Comparison of ENCODE assay signal across 8 cellular contexts in the genomic region with DNA sequence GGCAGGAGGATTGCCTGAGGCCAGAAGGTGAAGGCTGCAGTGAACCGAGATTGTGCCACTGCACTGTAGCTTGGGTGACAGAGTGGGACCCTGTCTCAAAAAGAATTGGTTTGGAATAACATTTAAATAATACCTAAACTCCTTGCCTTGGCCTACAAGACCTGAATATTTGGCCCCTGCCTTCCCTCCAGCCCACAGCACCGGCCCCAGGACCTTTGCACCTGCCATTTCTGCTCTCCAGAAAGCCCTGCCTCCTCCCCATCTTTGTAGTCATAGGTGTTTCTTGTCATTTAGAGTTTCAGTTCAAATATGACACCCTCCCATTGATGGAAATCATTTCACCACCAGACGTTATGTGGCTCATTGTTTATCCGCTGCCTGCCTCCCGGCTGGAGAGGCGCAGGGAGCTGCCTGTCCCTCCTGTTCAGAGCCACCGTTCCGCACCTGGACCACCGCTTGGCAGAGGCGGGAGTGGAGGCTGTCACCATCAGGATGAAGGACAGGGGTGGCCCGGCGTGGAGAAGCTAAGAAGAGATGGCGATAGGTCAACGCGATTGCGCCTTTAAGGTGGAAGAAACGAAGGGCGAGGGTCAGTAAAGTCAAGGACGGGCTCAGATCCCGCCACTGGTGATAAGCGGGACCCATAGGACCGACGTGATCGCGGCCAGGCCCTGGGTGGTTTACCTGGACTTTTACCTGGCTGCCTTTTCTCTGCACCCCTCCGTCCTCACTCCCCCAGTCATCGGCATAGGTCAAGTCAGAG. TPM values are rescaled to one million over a fixed set of nuclear protein-coding genes. Genes with fewer than 3 reads are reported as not detected.
DNase-seq lines count a peak whose midpoint lies in the region; ATAC-seq and TF ChIP-seq lines count a peak whose summit lies in the region.

No MANE protein-coding gene starts in this region.

- no peak for ATAC-seq in GM19324 (IDR thresholded peaks at IDR 0.05; ENCODE audit: low FRiP score, unreplicated experiment)

- TF ChIP-seq CTCF in SU-DHL-6 (IDR thresholded peaks at IDR 0.05; ENCODE audit: insufficient read depth, low read length, poor library complexity, severe bottlenecking): no peak
- no peak for TF ChIP-seq CTCF in fibroblast of lung (conservative IDR thresholded peaks at IDR 0.05 in 1 of 2, IDR thresholded peaks at IDR 0.05 in 1 of 2; ENCODE audit: low read depth in 1 of 2, low read length in 2 of 2)
- TF ChIP-seq CTCF in retinal pigment epithelial cell (conservative IDR thresholded peaks at IDR 0.05; ENCODE audit: low read depth, low read length): no peak

- no peaks in the 10 kb centered on the region for H3K9me2 ChIP-seq in GM23248 (ENCODE audit: insufficient read depth)
- H3K9me2 ChIP-seq in SU-DHL-6 (replicated peaks; ENCODE audit: insufficient read depth, low read length): no peaks in the 10 kb centered on the region

- H4K20me1 ChIP-seq in GM23248 (ENCODE audit: insufficient read depth) (no peaks in the 10 kb centered on the region), SU-DHL-6 (ENCODE audit: low read depth, low read length) (no peaks in the 10 kb centered on the region), fibroblast of lung (ENCODE audit: control insufficient read depth, extremely low read depth, insufficient read depth, low read length) (no peaks in the 10 kb centered on the region)

- H3K4me1 ChIP-seq in GM23248 (ENCODE audit: insufficient read depth) (peaks cover 6% of the 10 kb centered on the region; the same call in 1 of the 2 replicates), fibroblast of lung (ENCODE audit: control insufficient read depth, extremely low read depth, insufficient read depth, low read length) (peaks cover 31% of the 10 kb centered on the region)

- H3K79me2 ChIP-seq in GM23248 (ENCODE audit: insufficient read depth): peaks cover 39% of the 10 kb centered on the region
- peaks cover 31% of the 10 kb centered on the region for H3K79me2 ChIP-seq in SU-DHL-6 (ENCODE audit: insufficient read depth, low read length)
- peaks cover 42% of the 10 kb centered on the region for H3K79me2 ChIP-seq in fibroblast of lung (ENCODE audit: control insufficient read depth, insufficient read depth, low read length)

- DNase-seq in GM23248: no peak
- no peak for DNase-seq in fibroblast of lung (ENCODE audit: low read depth in 2 of 2)
- DNase-seq in retinal pigment epithelial cell (ENCODE audit: low read depth): no peak
- no peak for DNase-seq in NCI-H1092 (lab: John Stamatoyannopoulos, UW)
- no peak for DNase-seq in amygdala (lab: John Stamatoyannopoulos, UW)
- no peak for DNase-seq in NCI-H2029 (lab: John Stamatoyannopoulos, UW)

- H3K4me3 ChIP-seq in GM23248: peak overlapping the region; percentile 75
- H3K4me3 ChIP-seq in SU-DHL-6 (ENCODE audit: insufficient read depth, low read length, poor library complexity, severe bottlenecking): peak overlapping the region; percentile 19
- H3K4me3 ChIP-seq in fibroblast of lung (replicated peaks in 1 of 4; ENCODE audit: control extremely low read depth in 1 of 4, insufficient read depth in 1 of 4, low read depth in 3 of 4, low read length in 4 of 4): peak overlapping the region in 2 of 4 experiments; percentile 22 to 48
- H3K4me3 ChIP-seq in retinal pigment epithelial cell (ENCODE audit: low read length): peak overlapping the region; percentile 12

- H3K4me2 ChIP-seq in GM23248 (ENCODE audit: unreplicated experiment) (peak overlapping the region; percentile 44), SU-DHL-6 (ENCODE audit: low read depth, low read length, poor library complexity, severe bottlenecking) (peak overlapping the region; percentile 57), fibroblast of lung (ENCODE audit: extremely low read depth, insufficient read depth, low read length) (peak overlapping the region; percentile 58)

- H3K36me3 ChIP-seq in GM23248 (ENCODE audit: low read depth): no peaks in the 10 kb centered on the region
- no peaks in the 10 kb centered on the region for H3K36me3 ChIP-seq in SU-DHL-6 (ENCODE audit: low read length)
- H3K36me3 ChIP-seq in fibroblast of lung (ENCODE audit: control insufficient read depth, insufficient read depth, low read length): no peaks in the 10 kb centered on the region

- no peaks in the 10 kb centered on the region for H3K27me3 ChIP-seq in GM23248 (replicated peaks; ENCODE audit: insufficient read depth)
- no peaks in the 10 kb centered on the region for H3K27me3 ChIP-seq in SU-DHL-6 (ENCODE audit: low read length)
- no peaks in the 10 kb centered on the region for H3K27me3 ChIP-seq in fibroblast of lung (ENCODE audit: control insufficient read depth, insufficient read depth, low read length)

- peak overlapping the region; percentile 90 for H2AFZ ChIP-seq in GM23248
- H2AFZ ChIP-seq in SU-DHL-6 (ENCODE audit: low read depth, low read length, severe bottlenecking): no peak overlapping the region
- peak overlapping the region; percentile 76 for H2AFZ ChIP-seq in fibroblast of lung (ENCODE audit: low read length)

- no peaks in the 10 kb centered on the region for H3F3A ChIP-seq in GM23248 (ENCODE audit: insufficient read depth)
- H3F3A ChIP-seq in SU-DHL-6 (ENCODE audit: insufficient read depth): peaks cover 28% of the 10 kb centered on the region

- 48 to 52% methylated on average over 27 of the region's 27 CpGs for WGBS in GM23248 (ENCODE audit: low coverage in 1 of 2, low lambda C conversion rate in 2 of 2, missing lambda C conversion rate in 2 of 2), 2 experiments

- H3K9me3 ChIP-seq in GM23248 (ENCODE audit: low read depth) (no peaks in the 10 kb centered on the region), SU-DHL-6 (ENCODE audit: insufficient read depth, low read length) (no peaks in the 10 kb centered on the region), fibroblast of lung (ENCODE audit: control insufficient read depth, insufficient read depth, low read depth, low read length) (no peaks in the 10 kb centered on the region)

- in situ Hi-C loops in GM23248 (cut with MboI): no loop called here

- H3K9ac ChIP-seq in GM23248 (peak overlapping the region; percentile 87), SU-DHL-6 (ENCODE audit: low read length) (peak overlapping the region; percentile 89; the same call in 1 of the 2 replicates), fibroblast of lung (ENCODE audit: insufficient read depth, low read length) (no peak overlapping the region)

- no peak overlapping the region for H3K27ac ChIP-seq in GM23248
- H3K27ac ChIP-seq in SU-DHL-6 (ENCODE audit: low read depth, low read length): no peak overlapping the region
- peak overlapping the region; percentile 54 for H3K27ac ChIP-seq in fibroblast of lung (ENCODE audit: insufficient read depth, low read length)

RNA-seq across cellular contexts. Expression of gene LPIN1, which starts 0.6 kb away (rescaled TPM):
- 11.3 and 12.6 TPM in 2 replicates for total RNA-seq in GM23248 (2014; rRNA removed; shearing (Covaris generic))
- 9.9 and 11.2 TPM in 2 replicates for polyA plus RNA-seq in GM23248 (2016; fragmentation: Nextera tagmentation; extraction: Ambion mirVana)
- total RNA-seq in fibroblast of lung: 149 and 205 TPM in 2 replicates
- polyA plus RNA-seq in fibroblast of lung: 87.8 and 97.4 TPM in 2 replicates
- 48.3 and 50.4 TPM in 2 replicates for polyA plus RNA-seq in fibroblast of lung (2012)
- 35.1 and 63.6 TPM in 2 replicates for polyA minus RNA-seq in fibroblast of lung (ENCODE audit: low replicate concordance)

Comparison
In these comparisons a context has a peak if more than half of its experiments do, and no peak if none do; other contexts are left out.
1. RNA of gene LPIN1, which starts 0.6 kb away (total RNA-seq): 149 to 205 TPM in fibroblast of lung; 11.3 to 12.6 TPM in GM23248; every median in the first group is over 10 times any median in the second.
2. Peak in every context shown above with its lines, with median percentiles within 50 percentile points of each other: H3K4me2 ChIP-seq.